In genomic region chr15:34588046-34588674, GRCh38 we compare ENCODE assay signal across 7 cellular contexts. TPM values are rescaled to one million over a fixed set of nuclear protein-coding genes. Genes with fewer than 3 reads are reported as not detected.
DNase-seq lines count a peak whose midpoint lies in the region; ATAC-seq and TF ChIP-seq lines count a peak whose summit lies in the region.

No MANE protein-coding gene starts in this region.

- no peaks in the 10 kb centered on the region for H3K36me3 Mint-ChIP-seq in activated CD4-positive, alpha-beta T cell treated with anti-CD3 and anti-CD28 coated beads for 36 hours (ENCODE audit: low read depth)

- peak overlapping the region; percentile 74 for H3K4me3 Mint-ChIP-seq in activated CD4-positive, alpha-beta T cell treated with anti-CD3 and anti-CD28 coated beads for 36 hours

- no peaks in the 10 kb centered on the region for H3K9me3 Mint-ChIP-seq in activated CD4-positive, alpha-beta T cell treated with anti-CD3 and anti-CD28 coated beads for 36 hours (ENCODE audit: low read depth)

- H3K27me3 Mint-ChIP-seq in activated CD4-positive, alpha-beta T cell treated with anti-CD3 and anti-CD28 coated beads for 36 hours = peaks cover 22% of the 10 kb centered on the region

- POLR2A ChIA-PET in activated CD4-positive, alpha-beta T cell treated with anti-CD3 and anti-CD28 coated beads for 36 hours (lab: Charles Lee) = no interaction called here

- DNase-seq in GM12864 (ENCODE audit: low read depth) (no peak), NCI-H460 (ENCODE audit: extremely low read depth, low read depth) (peak; percentile 73), dermis microvascular lymphatic vessel endothelial cell (ENCODE audit: low read depth in 2 of 2) (peak; percentile 43 to 66), lung (ENCODE audit: low spot score) (peak; percentile 51)
- peak; percentile 78 for DNase-seq in activated CD4-positive, alpha-beta T cell treated with anti-CD3 and anti-CD28 coated beads for 36 hours
- DNase-seq in stimulated activated CD8-positive, alpha-beta memory T cell treated with anti-CD3 and anti-CD28 coated beads, Interleukin-7, amount 100 ng/mL, for 4 hours (ENCODE audit: low read depth in 2 of 2) = peak; percentile 32 to 55

- H3K27ac Mint-ChIP-seq in activated CD4-positive, alpha-beta T cell treated with anti-CD3 and anti-CD28 coated beads for 36 hours = peak overlapping the region; percentile 71

- intact Hi-C loops in activated CD4-positive, alpha-beta T cell treated with anti-CD3 and anti-CD28 coated beads for 36 hours (cut with DNase I, micrococcal nuclease) = loop anchor here (1.0 to 5.0 kb wide), 11 partner anchors 71 to 526 kb away; partner anchors contain the start of genes NOP10 (in 2 of the 2), NUTM1 (in 2 of the 2), GOLGA8A (in 1 of the 2) and KATNBL1 (in 1 of the 2)

- WGBS in lung, 2 donors = 12 to 20% methylated on average over 10 of the region's 10 CpGs

- H3K27me3 ChIP-seq in lung (ENCODE audit: control insufficient read depth, insufficient read depth) = no peaks in the 10 kb centered on the region

- no peaks in the 10 kb centered on the region for H3K36me3 ChIP-seq in lung (ENCODE audit: control insufficient read depth in 2 of 2, insufficient read depth in 2 of 2, low read length in 2 of 2)

- TF ChIP-seq CTCF in GM12864 (IDR thresholded peaks at IDR 0.05; ENCODE audit: low read depth, low read length, missing control alignments) (peak; percentile 73), lung (IDR thresholded peaks at IDR 0.05; ENCODE audit: control extremely low read depth, extremely low read depth) (peak; percentile 63)

- no peak overlapping the region for H3K4me3 ChIP-seq in GM12864 (ENCODE audit: low read depth, low read length)
- no peak overlapping the region for H3K4me3 ChIP-seq in lung

- CTCF ChIA-PET in activated CD4-positive, alpha-beta T cell treated with anti-CD3 and anti-CD28 coated beads for 36 hours (lab: Charles Lee) = interaction anchor here (0.7 to 1.9 kb wide), 22 partner anchors 23 to 525 kb away, joined by 3 to 12 read pairs (median 3); partner anchors contain the start of genes GOLGA8A, KATNBL1 and NOP10

- H3K4me1 Mint-ChIP-seq in activated CD4-positive, alpha-beta T cell treated with anti-CD3 and anti-CD28 coated beads for 36 hours = peaks cover 6% of the 10 kb centered on the region

- no peaks in the 10 kb centered on the region for H3K4me1 ChIP-seq in lung (ENCODE audit: control insufficient read depth in 2 of 2, insufficient read depth in 2 of 2, low read length in 2 of 2)

- H3K9me3 ChIP-seq in lung (ENCODE audit: control insufficient read depth in 2 of 2, insufficient read depth in 1 of 2, low read length in 1 of 2) = no peaks in the 10 kb centered on the region

- H3K27ac ChIP-seq in lung (ENCODE audit: low read depth in 1 of 2, low read length in 1 of 2) = no peak overlapping the region

- ATAC-seq in HG03060 (IDR thresholded peaks at IDR 0.05; ENCODE audit: low read depth, unreplicated experiment) = peak; percentile 41
- ATAC-seq in activated CD4-positive, alpha-beta T cell treated with anti-CD3 and anti-CD28 coated beads for 36 hours = peak; percentile 64
- ATAC-seq in lung (ENCODE audit: insufficient read depth, low FRiP score) = peak; percentile 73

RNA-seq across cellular contexts. Expression of gene GOLGA8B, which starts 4.7 kb away (rescaled TPM):
- total RNA-seq in NCI-H460 (2014; rRNA removed; shearing (Covaris generic)) = 31.7 and 55.3 TPM in 2 replicates
- 306 and 365 TPM in 2 replicates for polyA plus RNA-seq in NCI-H460 (2014; cell fraction: nucleus; rRNA removed)
- 10 to 100 TPM; 47.9 to 49.4 TPM for total RNA-seq in activated CD4-positive, alpha-beta T cell treated with anti-CD3 and anti-CD28 coated beads for 36 hours
- total RNA-seq in dermis microvascular lymphatic vessel endothelial cell (5.8 and 6.4 TPM in 2 replicates), lung (10 to 100 TPM; 64.1 to 69.9 TPM)
- 10 to 100 TPM in 1 of 2 donors, 1 to 10 TPM in 1; 5.9 to 92.3 TPM for polyA plus RNA-seq in lung
